16 cellular contexts compared by ENCODE assay signal in genomic region chr2:234722176-234722575, GRCh38.
"Had no signal": no experiment of that assay in that cellular context is flagged by ENCODE, and none has a peak within 500 bp of the region (broad histone marks: within the 10 kb centered on the region; RNA-seq: fewer than 3 reads in every experiment).

No MANE protein-coding gene starts in this region.

- H3K4me3 Mint-ChIP-seq: activated naive CD8-positive, alpha-beta T cell treated with anti-CD3 and anti-CD28 coated beads for 36 hours; activated T-cell treated with anti-CD3 and anti-CD28 coated beads, Interleukin-2, amount 50 U/mL, for 4 hours; natural killer cell; stimulated activated naive B cell treated with anti-CD40 and anti-IgM and Interleukin-4, amounts not matched to agents 10 μg/mL and 1 μg/mL and 100 μg/mL, for 72 hours had no signal

- DNase-seq: activated CD4-positive, alpha-beta T cell treated with anti-CD3 and anti-CD28 coated beads for 1 hour; activated CD4-positive, alpha-beta T cell treated with anti-CD3 and anti-CD28 coated beads, Interleukin-2, amount 50 U/mL, for 48 hours; activated gamma-delta T cell; activated naive CD8-positive, alpha-beta T cell treated with anti-CD3 and anti-CD28 coated beads for 36 hours; activated T-cell treated with anti-CD3 and anti-CD28 coated beads, Interleukin-2, amount 50 U/mL, for 4 hours; colonic mucosa; effector CD4-positive, alpha-beta T cell; hypothalamus; lower lobe of right lung; natural killer cell; right cardiac atrium; stimulated activated CD4-positive, alpha-beta T cell treated with anti-CD3 and anti-CD28 coated beads, Interleukin-1b, Interleukin-23, amount 100 ng/mL, for 48 hours; stimulated activated naive B cell treated with anti-CD40 and anti-IgM and Interleukin-4, amounts not matched to agents 10 μg/mL and 1 μg/mL and 100 μg/mL, for 72 hours; T-helper 9 cell; transverse colon had no signal

- H3K27ac Mint-ChIP-seq: activated naive CD8-positive, alpha-beta T cell treated with anti-CD3 and anti-CD28 coated beads for 36 hours; natural killer cell; progenitor cell of endocrine pancreas; stimulated activated naive B cell treated with anti-CD40 and anti-IgM and Interleukin-4, amounts not matched to agents 10 μg/mL and 1 μg/mL and 100 μg/mL, for 72 hours had no signal

- H3K4me1 ChIP-seq: colonic mucosa, lower lobe of right lung had no signal

- H3K9me3 Mint-ChIP-seq: activated naive CD8-positive, alpha-beta T cell treated with anti-CD3 and anti-CD28 coated beads for 36 hours; activated T-cell treated with anti-CD3 and anti-CD28 coated beads, Interleukin-2, amount 50 U/mL, for 4 hours; natural killer cell; stimulated activated naive B cell treated with anti-CD40 and anti-IgM and Interleukin-4, amounts not matched to agents 10 μg/mL and 1 μg/mL and 100 μg/mL, for 72 hours had no signal

- H3K4me3 ChIP-seq: colonic mucosa, lower lobe of right lung, transverse colon had no signal

- H3K4me1 Mint-ChIP-seq: activated naive CD8-positive, alpha-beta T cell treated with anti-CD3 and anti-CD28 coated beads for 36 hours; natural killer cell; stimulated activated naive B cell treated with anti-CD40 and anti-IgM and Interleukin-4, amounts not matched to agents 10 μg/mL and 1 μg/mL and 100 μg/mL, for 72 hours had no signal

- H3K36me3 ChIP-seq: colonic mucosa, lower lobe of right lung, transverse colon had no signal

- H3K36me3 Mint-ChIP-seq: activated naive CD8-positive, alpha-beta T cell treated with anti-CD3 and anti-CD28 coated beads for 36 hours; natural killer cell; stimulated activated naive B cell treated with anti-CD40 and anti-IgM and Interleukin-4, amounts not matched to agents 10 μg/mL and 1 μg/mL and 100 μg/mL, for 72 hours had no signal

- H3K9me3 ChIP-seq: colonic mucosa, lower lobe of right lung, transverse colon had no signal

- H3K27me3 ChIP-seq: colonic mucosa, transverse colon had no signal

- H3K27ac ChIP-seq: colonic mucosa, lower lobe of right lung, transverse colon had no signal

- ATAC-seq: activated T-cell treated with anti-CD3 and anti-CD28 coated beads, Interleukin-2, amount 50 U/mL, for 4 hours; lower lobe of right lung; natural killer cell; right cardiac atrium; stimulated activated naive B cell treated with anti-CD40 and anti-IgM and Interleukin-4, amounts not matched to agents 10 μg/mL and 1 μg/mL and 100 μg/mL, for 72 hours had no signal
